Comparison of ENCODE assay signal across 18 cellular contexts in genomic region chr22:25461301-25461700, GRCh38.
A peak's percentile ranks its signal among the peaks of the same experiment; 100 is the strongest.
DNase-seq lines count a peak whose midpoint lies in the region; ATAC-seq, FAIRE-seq and TF ChIP-seq lines count a peak whose summit lies in the region.
"Had no signal": no experiment of that assay in that cellular context is flagged by ENCODE, and none has a peak within 500 bp of the region (broad histone marks: within the 10 kb centered on the region; RNA-seq: fewer than 3 reads in every experiment).

No MANE protein-coding gene starts in this region.

- POLR2A ChIA-PET in HepG2 (lab: Yijun Ruan, JAX): no interaction called here
- POLR2A ChIA-PET in OCI-LY7 (lab: Charles Lee): no interaction called here
- POLR2A ChIA-PET in GM12878 (lab: Charles Lee): interaction anchor here (0.7 kb wide), 1 partner anchor 8 kb away, joined by 11 read pairs; no protein-coding TSS in a partner anchor

- SMC1A ChIA-PET in GM12878 (lab: Charles Lee; ENCODE audit: uncharacterized antibody, unreplicated experiment): interaction anchor here (0.6 to 3.3 kb wide), 10 partner anchors 9 to 869 kb away, joined by 3 to 16 read pairs (median 4); no protein-coding TSS in a partner anchor

- H4K20me1 ChIP-seq in HepG2 (ENCODE audit: insufficient read depth, low read length) (0 out of 2 replicates have a peak, but pooled peaks cover 3% of the 10 kb centered on the region), OCI-LY7 (ENCODE audit: insufficient read depth, low read length) (no peaks in the 10 kb centered on the region), GM12878 (ENCODE audit: control insufficient read depth, insufficient read depth) (no peaks in the 10 kb centered on the region; the same call in 1 of the 2 replicates)

- no peaks in the 10 kb centered on the region for H3K9me2 ChIP-seq in OCI-LY7 (ENCODE audit: insufficient read depth, low read length)

- intact Hi-C loops in HepG2 (cut with micrococcal nuclease; ENCODE audit: unreplicated experiment) (loop anchor here (5.0 kb wide), 1 partner anchor 81 kb away; no protein-coding TSS in a partner anchor), right lobe of liver (cut with DNase I) (loop anchor here in 1 of 2 donors (10.0 kb wide), 1 partner anchor 244 kb away; no protein-coding TSS in a partner anchor), OCI-LY7 (cut with micrococcal nuclease; ENCODE audit: unreplicated experiment) (loop anchor here (5.0 kb wide), 1 partner anchor 246 kb away; no protein-coding TSS in a partner anchor), GM12878 (cut with micrococcal nuclease; ENCODE audit: unreplicated experiment) (loop anchor here (5.0 kb wide), 2 partner anchors 81 to 871 kb away; no protein-coding TSS in a partner anchor)

- TF ChIP-seq CTCF in HepG2 (CRISPR knock-in tag; IDR thresholded peaks at IDR 0.05) (no peak), right lobe of liver (IDR thresholded peaks at IDR 0.05) (no peak), OCI-LY7 (conservative IDR thresholded peaks at IDR 0.05; ENCODE audit: low read length) (no peak), GM12878 (IDR thresholded peaks at IDR 0.05 in 2 of 3, conservative IDR thresholded peaks at IDR 0.05 in 1 of 3; ENCODE audit: control insufficient read depth in 2 of 3, extremely low read depth in 1 of 3, insufficient read depth in 1 of 3, low read depth in 3 of 3, low read length in 3 of 3) (no peak), foreskin fibroblast (IDR thresholded peaks at IDR 0.05; ENCODE audit: low read depth, low read length) (no peak)

- H3K9me3 ChIP-seq in HepG2 (ENCODE audit: low read length) (no peaks in the 10 kb centered on the region), right lobe of liver (no peaks in the 10 kb centered on the region), OCI-LY7 (ENCODE audit: low read length) (no peaks in the 10 kb centered on the region), GM12878 (replicated peaks; ENCODE audit: control insufficient read depth, insufficient read depth, low read length) (no peaks in the 10 kb centered on the region)
- H3K9me3 ChIP-seq: BE2C, HAP-1 had no signal

- H3K27me3 ChIP-seq in HepG2 (ENCODE audit: control insufficient read depth in 1 of 2, insufficient read depth in 2 of 2, low read length in 2 of 2): no peaks in the 10 kb centered on the region
- no peaks in the 10 kb centered on the region for H3K27me3 ChIP-seq in right lobe of liver
- H3K27me3 ChIP-seq in GM12878 (replicated peaks in 1 of 2; ENCODE audit: control insufficient read depth in 2 of 2, insufficient read depth in 2 of 2, low read length in 1 of 2): no peaks in the 10 kb centered on the region
- H3K27me3 ChIP-seq: BE2C had no signal

- WGBS in HepG2 (ENCODE audit: low lambda C conversion rate): 90% methylated on average over 7 of the region's 7 CpGs
- 87% methylated on average over 7 of the region's 7 CpGs for WGBS in right lobe of liver (ENCODE audit: insufficient coverage, low coverage, low lambda C conversion rate, missing lambda C conversion rate)
- WGBS in GM12878 (ENCODE audit: insufficient coverage, insufficient replicate concordance, low lambda C conversion rate, missing lambda C conversion rate): 90% methylated on average over 7 of the region's 7 CpGs

- H3K4me3 ChIP-seq in HepG2 (replicated peaks in 1 of 3; ENCODE audit: insufficient read depth in 1 of 3, low read depth in 2 of 3, low read length in 3 of 3): no peak overlapping the region
- no peak overlapping the region for H3K4me3 ChIP-seq in right lobe of liver
- no peak overlapping the region for H3K4me3 ChIP-seq in OCI-LY7 (ENCODE audit: low read depth, low read length, poor library complexity, severe bottlenecking)
- no peak overlapping the region for H3K4me3 ChIP-seq in GM12878
- no peak overlapping the region for H3K4me3 ChIP-seq in foreskin fibroblast (ENCODE audit: low read depth in 1 of 2, low read length in 2 of 2)
- H3K4me3 ChIP-seq: HAP-1 had no signal

- TF ChIP-seq RAD21 in HepG2 (CRISPR knock-in tag; IDR thresholded peaks at IDR 0.05) (no peak), GM12878 (IDR thresholded peaks at IDR 0.05; ENCODE audit: insufficient read depth, low read depth, low read length) (no peak)

- TF ChIP-seq POLR2A in HepG2 (IDR thresholded peaks at IDR 0.05; ENCODE audit: insufficient read depth in 1 of 2, low read depth in 2 of 2, low read length in 2 of 2): no peak
- TF ChIP-seq POLR2A in right lobe of liver (IDR thresholded peaks at IDR 0.05): no peak
- TF ChIP-seq POLR2A in GM12878 (IDR thresholded peaks at IDR 0.05; ENCODE audit: low read depth, low read length): no peak

- DNase-seq in HepG2 (ENCODE audit: low spot score) (no peak), right lobe of liver (no peak), OCI-LY7 (ENCODE audit: low spot score) (no peak), GM12878 (ENCODE audit: low read depth, low spot score) (no peak), foreskin fibroblast (no peak), amygdala (lab: John Stamatoyannopoulos, UW) (no peak)
- no peak for DNase-seq in activated CD4-positive, alpha-beta T cell treated with anti-CD3 and anti-CD28 coated beads, Interleukin-2, amount 50 U/mL, for 1 hour
- DNase-seq: BE2C; CD4-positive, alpha-beta memory T cell; DND-41; GDM1; HFFc6 had no signal

- H3K36me3 ChIP-seq in HepG2 (replicated peaks in 1 of 2; ENCODE audit: control insufficient read depth in 1 of 2, insufficient read depth in 2 of 2, low read length in 2 of 2) (peaks cover 17 to 29% of the 10 kb centered on the region in 2 experiments; a peak in 4 of 5 replicates), right lobe of liver (peaks cover 0 to 27% (median 6%) of the 10 kb centered on the region in 4 donors), OCI-LY7 (ENCODE audit: insufficient read depth, low read length) (peaks cover 50% of the 10 kb centered on the region), GM12878 (ENCODE audit: control insufficient read depth in 2 of 2, insufficient read depth in 2 of 2, low read length in 1 of 2) (peaks cover 11 to 15% of the 10 kb centered on the region in 2 experiments; a peak in 3 of 4 replicates)

- ATAC-seq in HepG2 (no peak), right lobe of liver (no peak), GM12878 (no peak)

- H3K9ac ChIP-seq in HepG2 (ENCODE audit: insufficient read depth, low read depth, low read length): no peak overlapping the region
- no peak overlapping the region for H3K9ac ChIP-seq in GM12878 (ENCODE audit: control insufficient read depth, insufficient read depth, low read length)

- no peaks in the 10 kb centered on the region for H3K4me1 ChIP-seq in HepG2 (ENCODE audit: insufficient read depth, low read length)
- no peaks in the 10 kb centered on the region for H3K4me1 ChIP-seq in right lobe of liver
- H3K4me1 ChIP-seq in OCI-LY7 (ENCODE audit: insufficient read depth, low read length, poor library complexity, severe bottlenecking): no peaks in the 10 kb centered on the region
- H3K4me1 ChIP-seq in GM12878 (ENCODE audit: control insufficient read depth, insufficient read depth, low read length): no peaks in the 10 kb centered on the region
- H3K4me1 ChIP-seq: BE2C, HAP-1 had no signal

- H3K4me2 ChIP-seq in HepG2 (ENCODE audit: low read depth, low read length) (no peak overlapping the region), OCI-LY7 (ENCODE audit: low read length) (no peak overlapping the region), GM12878 (ENCODE audit: control insufficient read depth, insufficient read depth) (no peak overlapping the region)

- H3K79me2 ChIP-seq in HepG2 (ENCODE audit: insufficient read depth, low read length): peaks cover 2% of the 10 kb centered on the region
- no peaks in the 10 kb centered on the region for H3K79me2 ChIP-seq in OCI-LY7 (ENCODE audit: insufficient read depth, low read depth, low read length)
- H3K79me2 ChIP-seq in GM12878 (ENCODE audit: control insufficient read depth, insufficient read depth, low read length): no peaks in the 10 kb centered on the region

- RAD21 ChIA-PET in GM12878 (lab: Charles Lee; ENCODE audit: unreplicated experiment): interaction anchor here (2.4 to 4.2 kb wide), 3 partner anchors 81 to 312 kb away, joined by 13 to 23 read pairs (median 19); no protein-coding TSS in a partner anchor

- BruUV-seq in HepG2 (replicated peaks; lab: Mats Ljungman, UMichigan) (TSS peak; percentile 19), OCI-LY7 (replicated peaks; lab: Mats Ljungman, UMichigan) (TSS peak; percentile 49), GM12878 (replicated peaks; lab: Mats Ljungman, UMichigan) (TSS peak; percentile 41)

- H3K27ac ChIP-seq in HepG2 (ENCODE audit: extremely low read length, insufficient read depth, low read length) (no peak overlapping the region), right lobe of liver (no peak overlapping the region), OCI-LY7 (ENCODE audit: low read depth, low read length, poor library complexity, severe bottlenecking) (no peak overlapping the region), GM12878 (ENCODE audit: control insufficient read depth, insufficient read depth) (no peak overlapping the region)
- H3K27ac ChIP-seq: C4-2B had no signal

- H2AFZ ChIP-seq in HepG2 (ENCODE audit: low read length): no peak overlapping the region
- no peak overlapping the region for H2AFZ ChIP-seq in OCI-LY7 (ENCODE audit: low read length)
- no peak overlapping the region for H2AFZ ChIP-seq in GM12878 (ENCODE audit: control insufficient read depth, low read depth, low read length)

- no peak for FAIRE-seq in HepG2 (lab: Jason Lieb, UNC)
- FAIRE-seq in GM12878 (lab: Jason Lieb, UNC): no peak
- FAIRE-seq: A204.1, GM19239, H1, HTR-8/SVneo had no signal

- CTCF ChIA-PET in HepG2 (lab: Yijun Ruan, JAX; ENCODE audit: low intra/inter-chr PET ratio, low total read pairs) (no interaction called here), OCI-LY7 (lab: Charles Lee; ENCODE audit: unreplicated experiment) (no interaction called here), GM12878 (lab: Yijun Ruan, JAX) (interaction anchor here (0.7 to 3.7 kb wide), 10 partner anchors 10 to 870 kb away, joined by 3 to 44 read pairs (median 4); no protein-coding TSS in a partner anchor)

- no peak for TF ChIP-seq EP300 in HepG2 (IDR thresholded peaks at IDR 0.05; ENCODE audit: low read depth in 2 of 2, low read length in 2 of 2)
- TF ChIP-seq EP300 in HepG2 (CRISPR knock-in tag; IDR thresholded peaks at IDR 0.05; ENCODE audit: borderline replicate concordance): no peak
- TF ChIP-seq EP300 in GM12878 (IDR thresholded peaks at IDR 0.05; ENCODE audit: borderline replicate concordance in 1 of 2, control insufficient read depth in 1 of 2, low read depth in 2 of 2, low read length in 2 of 2): no peak

- in situ Hi-C loops in HepG2 (cut with HindIII; ENCODE audit: extremely low pct_ligation_motif_present, low pct_unique_long_range_greater_than_20kb) (loop anchor here (5.0 kb wide), 2 partner anchors 241 to 311 kb away; no protein-coding TSS in a partner anchor), GM12878 (cut with MboI) (loop anchor here (5.0 kb wide), 2 partner anchors 241 to 311 kb away; no protein-coding TSS in a partner anchor)

TF ChIP-seq in GM12878, 131 proteins besides CTCF, POLR2A, EP300 and RAD21 (continues in another document):
- no peak for TF ChIP-seq MXI1 (IDR thresholded peaks at IDR 0.05; ENCODE audit: low read depth, low read length)
- TF ChIP-seq ATF3 (IDR thresholded peaks at IDR 0.05; ENCODE audit: borderline replicate concordance, extremely low read depth, low read depth, low read length): no peak
- TF ChIP-seq MEF2A (IDR thresholded peaks at IDR 0.05; ENCODE audit: insufficient read depth, low read depth, low read length): no peak
